ENCODE assay signal across 10 cellular contexts in the genomic region with DNA sequence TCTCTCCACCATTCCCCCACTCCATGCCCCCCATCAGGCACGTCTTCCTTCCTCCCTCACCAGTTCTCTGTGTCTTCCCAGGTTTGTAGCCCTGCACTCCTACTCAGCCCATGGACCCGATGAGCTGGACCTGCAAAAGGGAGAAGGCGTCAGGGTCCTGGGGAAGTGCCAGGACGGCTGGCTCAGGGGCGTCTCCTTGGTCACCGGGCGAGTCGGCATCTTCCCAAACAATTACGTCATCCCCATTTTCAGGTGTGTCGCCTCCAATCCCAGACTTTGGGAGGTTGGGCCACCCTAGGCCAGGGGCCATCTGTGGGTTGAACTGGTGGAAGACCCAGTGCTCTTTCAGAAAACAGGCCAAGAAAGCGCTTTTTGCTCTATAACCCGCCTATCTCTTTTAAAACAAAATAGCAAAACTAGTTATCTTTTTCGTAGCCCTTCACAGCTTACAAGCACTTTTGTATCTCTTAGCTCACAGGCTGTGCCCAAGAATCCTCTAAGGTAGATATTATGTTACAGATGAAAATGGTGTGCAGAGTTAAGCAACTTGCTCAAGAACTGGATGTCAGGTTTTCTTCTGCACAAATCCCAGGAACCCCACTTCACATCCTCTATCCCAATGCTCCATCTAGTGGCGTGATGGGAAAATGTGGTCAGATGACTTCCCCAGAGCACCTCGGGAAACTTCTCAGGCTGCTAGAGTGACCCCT. TPM values are rescaled to one million over a fixed set of nuclear protein-coding genes. Genes with fewer than 3 reads are reported as not detected.
A peak's percentile ranks its signal among the peaks of the same experiment; 100 is the strongest.
DNase-seq lines count a peak whose midpoint lies in the region; ATAC-seq and TF ChIP-seq lines count a peak whose summit lies in the region.
"Had no signal": no experiment of that assay in that cellular context is flagged by ENCODE, and none has a peak within 500 bp of the region (broad histone marks: within the 10 kb centered on the region; RNA-seq: fewer than 3 reads in every experiment).

No MANE protein-coding gene starts in this region.

- TF ChIP-seq CTCF in Peyer's patch (IDR thresholded peaks at IDR 0.05), result peak in 4 of 6 experiments; percentile 22 to 81 (median 76)
- TF ChIP-seq CTCF in endothelial cell (IDR thresholded peaks at IDR 0.05; ENCODE audit: unreplicated experiment), result peak; percentile 51

- H3K27ac ChIP-seq in Peyer's patch, result no peak overlapping the region

- no peak overlapping the region for H3K4me3 ChIP-seq in Peyer's patch

- H3K27ac Mint-ChIP-seq in endothelial cell (ENCODE audit: unreplicated experiment), result no peak overlapping the region
- H3K27ac Mint-ChIP-seq: CD4-positive, CD25-positive, alpha-beta regulatory T cell had no signal

- peaks cover 5% of the 10 kb centered on the region for H3K27me3 Mint-ChIP-seq in endothelial cell (ENCODE audit: unreplicated experiment)
- H3K27me3 Mint-ChIP-seq: CD4-positive, CD25-positive, alpha-beta regulatory T cell had no signal

- H3K4me1 ChIP-seq in Peyer's patch, result peaks cover 0 to 20% (median 0%) of the 10 kb centered on the region in 4 donors

- no peak for TF ChIP-seq POLR2A in Peyer's patch (IDR thresholded peaks at IDR 0.05)

- H3K4me1 Mint-ChIP-seq in endothelial cell (ENCODE audit: unreplicated experiment), result no peaks in the 10 kb centered on the region
- H3K4me1 Mint-ChIP-seq: CD4-positive, CD25-positive, alpha-beta regulatory T cell had no signal

- H3K9me3 ChIP-seq in Peyer's patch, result no peaks in the 10 kb centered on the region

- DNase-seq in SIG-M5 treated with dmso at 0.1 percent for 504 hours (lab: John Stamatoyannopoulos, UW; ENCODE audit: unreplicated experiment), result peak; percentile 70
- no peak for DNase-seq in SIG-M5 (lab: John Stamatoyannopoulos, UW)
- peak; percentile 70 for DNase-seq in LHCN-M2 (ENCODE audit: low read depth)
- DNase-seq in Peyer's patch, result peak in 1 of 3 donors; percentile 78
- peak; percentile 69 for DNase-seq in endothelial cell (ENCODE audit: low spot score)
- DNase-seq in middle frontal gyrus (ENCODE audit: extremely low spot score, low spot score), result peak; percentile 57
- DNase-seq in activated naive CD4-positive, alpha-beta T cell treated with Interleukin-2 at 50 U/mL for 16 hours, result no peak

- H3K36me3 Mint-ChIP-seq in endothelial cell (ENCODE audit: low read depth, unreplicated experiment), result no peaks in the 10 kb centered on the region
- H3K36me3 Mint-ChIP-seq: CD4-positive, CD25-positive, alpha-beta regulatory T cell had no signal

- ATAC-seq in GM19467 (IDR thresholded peaks at IDR 0.05; ENCODE audit: unreplicated experiment), result no peak

- no peaks in the 10 kb centered on the region for H3K9me3 Mint-ChIP-seq in endothelial cell (ENCODE audit: unreplicated experiment)
- H3K9me3 Mint-ChIP-seq: stimulated activated naive CD8-positive, alpha-beta T cell treated with anti-CD3 and anti-CD28 coated beads, Interleukin-15, Interleukin-2, amounts not matched to agents 100 ng/mL and 50 ng/mL, for 24 hours had no signal

- peaks cover 0 to 15% (median 0%) of the 10 kb centered on the region in 3 donors for H3K36me3 ChIP-seq in Peyer's patch

- H3K27me3 ChIP-seq in Peyer's patch, result no peaks in the 10 kb centered on the region

- H3K4me3 Mint-ChIP-seq in endothelial cell (ENCODE audit: unreplicated experiment), result no peak overlapping the region
- H3K4me3 Mint-ChIP-seq: CD4-positive, CD25-positive, alpha-beta regulatory T cell; stimulated activated naive CD8-positive, alpha-beta T cell treated with anti-CD3 and anti-CD28 coated beads, Interleukin-15, Interleukin-2, amounts not matched to agents 100 ng/mL and 50 ng/mL, for 24 hours had no signal

RNA-seq across cellular contexts. Expression of a gene that starts 56.2 kb away (rescaled TPM):
- total RNA-seq in LHCN-M2 (2014; rRNA removed) (not detected in 2 replicates), Peyer's patch (1 to 10 TPM in 2 of 4 donors, not detected in 2; 2.0 to 2.8 TPM), endothelial cell (ENCODE audit: unreplicated experiment) (0.80 TPM)
- polyA plus RNA-seq in LHCN-M2 (2012), result 0.21 TPM
- polyA plus RNA-seq: CD4-positive, CD25-positive, alpha-beta regulatory T cell had no signal

Comparison
In these comparisons a context has a peak if more than half of its experiments do, and no peak if none do; other contexts are left out.
1. DNase-seq: peak in SIG-M5 treated with dmso at 0.1 percent for 504 hours (single experiment), LHCN-M2 (single experiment), endothelial cell (single experiment) and middle frontal gyrus (single experiment); none in SIG-M5 (single experiment) and activated naive CD4-positive, alpha-beta T cell treated with Interleukin-2 at 50 U/mL for 16 hours (single experiment).